In the genomic region with DNA sequence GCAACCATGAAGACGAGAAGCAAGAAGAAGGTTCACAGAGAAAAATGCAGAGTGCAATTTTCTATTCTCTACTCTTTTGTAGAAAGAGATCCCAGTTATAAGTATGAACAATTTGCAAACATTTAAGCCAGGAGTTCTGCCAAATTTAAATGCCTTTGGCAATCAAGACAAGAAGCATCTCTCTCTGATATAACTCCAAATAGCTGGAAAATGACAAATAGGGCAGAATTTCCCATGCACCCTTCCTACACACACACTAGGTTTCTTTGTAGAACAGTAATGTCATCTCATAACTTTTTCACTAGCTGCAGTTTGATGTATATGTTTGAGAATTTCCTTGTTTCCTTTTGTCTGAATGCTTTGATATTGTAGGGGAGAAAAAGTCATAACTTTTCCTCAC, we compare ENCODE assay signal across 24 cellular contexts.
"Had no signal": no experiment of that assay in that cellular context is flagged by ENCODE, and none has a peak within 500 bp of the region (broad histone marks: within the 10 kb centered on the region; RNA-seq: fewer than 3 reads in every experiment).

No MANE protein-coding gene starts in this region.

- H3K4me3 ChIP-seq: K562, SJCRH30 had no signal

- H3K9me3 ChIP-seq: SJCRH30 had no signal

- DNase-seq: Kasumi-1; MM.1S; NCI-H1092 treated with DMSO at 0.1 percent for 48 hours; NCI-H1417; NCI-H1436 treated with DMSO at 0.1 percent for 48 hours; NCI-H1694; NCI-H187 treated with DMSO at 0.1 percent for 48 hours; NCI-H2029 treated with DMSO at 0.1 percent for 48 hours; NCI-H2107; NCI-H2227 treated with DMSO at 0.1 percent for 48 hours; NCI-H524; NCI-H526 treated with DMSO at 0.1 percent for 48 hours; NCI-H748 treated with DMSO at 0.1 percent for 48 hours; NK-92 treated with Interleukin-12 subunit alpha and Interleukin-12 subunit beta, amount 100 ng/mL, for 24 hours; PC-3; SHP77; SJCRH30; SW 1271; T-cell had no signal

- H3K27ac ChIP-seq: HL-60, KMS-11, RWPE1, SJCRH30 had no signal

- ATAC-seq: K562, Panc1, PC-3, T-cell had no signal

- H3K27me3 ChIP-seq: SJCRH30 had no signal

- H3K36me3 ChIP-seq: SJCRH30 had no signal

- H3K9ac ChIP-seq: KMS-11 had no signal

- H3K4me1 ChIP-seq: SJCRH30 had no signal
